Comparison of ENCODE assay signal across 8 cellular contexts in genomic region chrX:32448320-32448719, GRCh38.
DNase-seq lines count a peak whose midpoint lies in the region; ATAC-seq, FAIRE-seq and TF ChIP-seq lines count a peak whose summit lies in the region.

No MANE protein-coding gene starts in this region.

- H3K27ac Mint-ChIP-seq in activated naive CD8-positive, alpha-beta T cell treated with anti-CD3 and anti-CD28 coated beads, Interleukin-2, amount 50 U/mL, for 24 hours = no peak overlapping the region

- no peak overlapping the region for H3K4me3 Mint-ChIP-seq in activated naive CD8-positive, alpha-beta T cell treated with anti-CD3 and anti-CD28 coated beads, Interleukin-2, amount 50 U/mL, for 24 hours

- no peaks in the 10 kb centered on the region for H3K9me3 Mint-ChIP-seq in activated naive CD8-positive, alpha-beta T cell treated with anti-CD3 and anti-CD28 coated beads, Interleukin-2, amount 50 U/mL, for 24 hours

- FAIRE-seq in D721Med (lab: Jason Lieb, UNC) = no peak

- no peak overlapping the region for H3K4me3 ChIP-seq in GM12864 (ENCODE audit: low read depth, low read length)

- ATAC-seq in GM21360 (IDR thresholded peaks at IDR 0.05; ENCODE audit: unreplicated experiment) (peak; percentile 99), HG03520 (IDR thresholded peaks at IDR 0.05; ENCODE audit: unreplicated experiment) (peak; percentile 99)
- ATAC-seq in activated naive CD8-positive, alpha-beta T cell treated with anti-CD3 and anti-CD28 coated beads, Interleukin-2, amount 50 U/mL, for 24 hours = peak; percentile 76

- H3K36me3 Mint-ChIP-seq in activated naive CD8-positive, alpha-beta T cell treated with anti-CD3 and anti-CD28 coated beads, Interleukin-2, amount 50 U/mL, for 24 hours (ENCODE audit: low read depth) = no peaks in the 10 kb centered on the region

- DNase-seq in GM12864 (ENCODE audit: low read depth) = peak; percentile 5
- no peak for DNase-seq in activated naive CD8-positive, alpha-beta T cell treated with anti-CD3 and anti-CD28 coated beads, Interleukin-2, amount 50 U/mL, for 24 hours
- DNase-seq in SW 1271 (lab: John Stamatoyannopoulos, UW) = no peak
- no peak for DNase-seq in D721Med (ENCODE audit: insufficient read length, low spot score)
- no peak for DNase-seq in SHP77 (lab: John Stamatoyannopoulos, UW)
- no peak for DNase-seq in NCI-H2227 (lab: John Stamatoyannopoulos, UW; ENCODE audit: unreplicated experiment)

- peaks cover 27% of the 10 kb centered on the region for H3K4me1 Mint-ChIP-seq in activated naive CD8-positive, alpha-beta T cell treated with anti-CD3 and anti-CD28 coated beads, Interleukin-2, amount 50 U/mL, for 24 hours

- TF ChIP-seq CTCF in GM12864 (IDR thresholded peaks at IDR 0.05; ENCODE audit: low read depth, low read length, missing control alignments) (no peak), D721Med (IDR thresholded peaks at IDR 0.05; ENCODE audit: insufficient read depth, missing control alignments) (no peak)

- no peaks in the 10 kb centered on the region for H3K27me3 Mint-ChIP-seq in activated naive CD8-positive, alpha-beta T cell treated with anti-CD3 and anti-CD28 coated beads, Interleukin-2, amount 50 U/mL, for 24 hours
